Comparison of ENCODE assay signal across 1 cellular context in the genomic region with DNA sequence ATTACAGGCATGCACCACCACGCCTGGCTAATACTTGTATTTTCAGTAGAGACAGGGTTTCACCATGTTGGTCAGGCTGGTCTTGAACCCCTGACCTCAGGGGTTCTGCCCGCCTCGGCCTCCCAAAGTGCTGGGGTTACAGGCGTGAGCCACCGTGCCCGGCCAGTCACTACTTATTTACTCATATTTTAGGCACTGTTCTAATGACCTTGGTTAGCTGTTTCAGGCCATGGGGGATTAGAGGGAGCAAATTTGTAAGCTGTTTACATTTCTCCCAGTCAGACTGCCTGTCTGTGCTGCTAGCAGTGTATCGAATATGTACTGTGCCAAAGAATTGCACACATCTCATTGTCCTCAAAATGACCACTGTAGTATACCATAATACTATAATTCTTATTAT.
TF ChIP-seq lines count a peak whose summit lies in the region.

No MANE protein-coding gene starts in this region.

TF ChIP-seq in HepG2, 621 proteins besides CTCF, POLR2A, EP300 and RAD21 (continued from another document and continues in another):
- TF ChIP-seq, protein P1, sequence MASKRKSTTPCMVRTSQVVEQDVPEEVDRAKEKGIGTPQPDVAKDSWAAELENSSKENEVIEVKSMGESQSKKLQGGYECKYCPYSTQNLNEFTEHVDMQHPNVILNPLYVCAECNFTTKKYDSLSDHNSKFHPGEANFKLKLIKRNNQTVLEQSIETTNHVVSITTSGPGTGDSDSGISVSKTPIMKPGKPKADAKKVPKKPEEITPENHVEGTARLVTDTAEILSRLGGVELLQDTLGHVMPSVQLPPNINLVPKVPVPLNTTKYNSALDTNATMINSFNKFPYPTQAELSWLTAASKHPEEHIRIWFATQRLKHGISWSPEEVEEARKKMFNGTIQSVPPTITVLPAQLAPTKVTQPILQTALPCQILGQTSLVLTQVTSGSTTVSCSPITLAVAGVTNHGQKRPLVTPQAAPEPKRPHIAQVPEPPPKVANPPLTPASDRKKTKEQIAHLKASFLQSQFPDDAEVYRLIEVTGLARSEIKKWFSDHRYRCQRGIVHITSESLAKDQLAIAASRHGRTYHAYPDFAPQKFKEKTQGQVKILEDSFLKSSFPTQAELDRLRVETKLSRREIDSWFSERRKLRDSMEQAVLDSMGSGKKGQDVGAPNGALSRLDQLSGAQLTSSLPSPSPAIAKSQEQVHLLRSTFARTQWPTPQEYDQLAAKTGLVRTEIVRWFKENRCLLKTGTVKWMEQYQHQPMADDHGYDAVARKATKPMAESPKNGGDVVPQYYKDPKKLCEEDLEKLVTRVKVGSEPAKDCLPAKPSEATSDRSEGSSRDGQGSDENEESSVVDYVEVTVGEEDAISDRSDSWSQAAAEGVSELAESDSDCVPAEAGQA (IDR thresholded peaks at IDR 0.05; ENCODE audit: low read depth), result no peak
- TF ChIP-seq, protein P1 (CRISPR knock-in tag; IDR thresholded peaks at IDR 0.05; ENCODE audit: borderline replicate concordance), result no peak
- TF ChIP-seq SOX5 (CRISPR knock-in tag; IDR thresholded peaks at IDR 0.05; ENCODE audit: borderline replicate concordance) (peak; percentile 61; the same call in 1 of the 2 replicates), ZNF577 (CRISPR knock-in tag; IDR thresholded peaks at IDR 0.05; ENCODE audit: borderline replicate concordance, low read depth) (no peak), CENPT (CRISPR knock-in tag; IDR thresholded peaks at IDR 0.05; ENCODE audit: low read depth) (no peak), GFI1 (CRISPR knock-in tag; IDR thresholded peaks at IDR 0.05; ENCODE audit: borderline replicate concordance) (no peak), SKI (IDR thresholded peaks at IDR 0.05; ENCODE audit: partially characterized antibody) (peak; percentile 35), RFX5 (IDR thresholded peaks at IDR 0.05; ENCODE audit: low read depth, low read length) (no peak), ZNF75D (CRISPR knock-in tag; IDR thresholded peaks at IDR 0.05; ENCODE audit: borderline replicate concordance) (no peak), ZKSCAN8 (CRISPR knock-in tag; IDR thresholded peaks at IDR 0.05; ENCODE audit: borderline replicate concordance) (no peak; the same call in 1 of the 2 replicates), FOXA1 (IDR thresholded peaks at IDR 0.05) (no peak; the same call in 1 of the 2 replicates), FOXA1 (CRISPR knock-in tag; IDR thresholded peaks at IDR 0.05) (peak; percentile 81), ZNF33A (CRISPR knock-in tag; IDR thresholded peaks at IDR 0.05; ENCODE audit: borderline replicate concordance) (no peak), MAFK (conservative IDR thresholded peaks at IDR 0.05 in 1 of 2, IDR thresholded peaks at IDR 0.05 in 1 of 2; ENCODE audit: low read length in 2 of 2) (no peak), ZSCAN29 (CRISPR knock-in tag; conservative IDR thresholded peaks at IDR 0.05) (no peak), ZFP36 (IDR thresholded peaks at IDR 0.05; ENCODE audit: borderline replicate concordance, low read depth, low read length, partially characterized antibody) (no peak), NR2F6 (IDR thresholded peaks at IDR 0.05) (peak; percentile 31; the same call in 1 of the 2 replicates), NR2F6 (CRISPR knock-in tag; IDR thresholded peaks at IDR 0.05) (peak; percentile 43; the same call in 1 of the 2 replicates), BCL6 (CRISPR knock-in tag; IDR thresholded peaks at IDR 0.05) (peak; percentile 40; the same call in 1 of the 2 replicates), U2AF1 (optimal IDR thresholded peaks at IDR 0.05; ENCODE audit: low read depth, low read length) (no peak), NR2F2 (IDR thresholded peaks at IDR 0.05; ENCODE audit: borderline replicate concordance, low read depth) (0 out of 2 replicates have a peak, but pooled peaks have one; percentile 17), ZNF121 (CRISPR knock-in tag; IDR thresholded peaks at IDR 0.05) (0 out of 2 replicates have a peak, but pooled peaks have one; percentile 15), PHF21A (CRISPR knock-in tag; IDR thresholded peaks at IDR 0.05) (peak; percentile 35; the same call in 1 of the 2 replicates), ZNF878 (CRISPR knock-in tag; IDR thresholded peaks at IDR 0.05) (peak; percentile 37; the same call in 1 of the 2 replicates), MIER2 (CRISPR knock-in tag; IDR thresholded peaks at IDR 0.05) (no peak), AKAP8 (CRISPR knock-in tag; IDR thresholded peaks at IDR 0.05) (no peak), GPN1 (CRISPR knock-in tag; IDR thresholded peaks at IDR 0.05; ENCODE audit: borderline replicate concordance) (no peak), ZNF816 (CRISPR knock-in tag; IDR thresholded peaks at IDR 0.05; ENCODE audit: borderline replicate concordance) (no peak), ZNF432 (CRISPR knock-in tag; IDR thresholded peaks at IDR 0.05; ENCODE audit: borderline replicate concordance) (no peak)
- TF ChIP-seq, protein P2, sequence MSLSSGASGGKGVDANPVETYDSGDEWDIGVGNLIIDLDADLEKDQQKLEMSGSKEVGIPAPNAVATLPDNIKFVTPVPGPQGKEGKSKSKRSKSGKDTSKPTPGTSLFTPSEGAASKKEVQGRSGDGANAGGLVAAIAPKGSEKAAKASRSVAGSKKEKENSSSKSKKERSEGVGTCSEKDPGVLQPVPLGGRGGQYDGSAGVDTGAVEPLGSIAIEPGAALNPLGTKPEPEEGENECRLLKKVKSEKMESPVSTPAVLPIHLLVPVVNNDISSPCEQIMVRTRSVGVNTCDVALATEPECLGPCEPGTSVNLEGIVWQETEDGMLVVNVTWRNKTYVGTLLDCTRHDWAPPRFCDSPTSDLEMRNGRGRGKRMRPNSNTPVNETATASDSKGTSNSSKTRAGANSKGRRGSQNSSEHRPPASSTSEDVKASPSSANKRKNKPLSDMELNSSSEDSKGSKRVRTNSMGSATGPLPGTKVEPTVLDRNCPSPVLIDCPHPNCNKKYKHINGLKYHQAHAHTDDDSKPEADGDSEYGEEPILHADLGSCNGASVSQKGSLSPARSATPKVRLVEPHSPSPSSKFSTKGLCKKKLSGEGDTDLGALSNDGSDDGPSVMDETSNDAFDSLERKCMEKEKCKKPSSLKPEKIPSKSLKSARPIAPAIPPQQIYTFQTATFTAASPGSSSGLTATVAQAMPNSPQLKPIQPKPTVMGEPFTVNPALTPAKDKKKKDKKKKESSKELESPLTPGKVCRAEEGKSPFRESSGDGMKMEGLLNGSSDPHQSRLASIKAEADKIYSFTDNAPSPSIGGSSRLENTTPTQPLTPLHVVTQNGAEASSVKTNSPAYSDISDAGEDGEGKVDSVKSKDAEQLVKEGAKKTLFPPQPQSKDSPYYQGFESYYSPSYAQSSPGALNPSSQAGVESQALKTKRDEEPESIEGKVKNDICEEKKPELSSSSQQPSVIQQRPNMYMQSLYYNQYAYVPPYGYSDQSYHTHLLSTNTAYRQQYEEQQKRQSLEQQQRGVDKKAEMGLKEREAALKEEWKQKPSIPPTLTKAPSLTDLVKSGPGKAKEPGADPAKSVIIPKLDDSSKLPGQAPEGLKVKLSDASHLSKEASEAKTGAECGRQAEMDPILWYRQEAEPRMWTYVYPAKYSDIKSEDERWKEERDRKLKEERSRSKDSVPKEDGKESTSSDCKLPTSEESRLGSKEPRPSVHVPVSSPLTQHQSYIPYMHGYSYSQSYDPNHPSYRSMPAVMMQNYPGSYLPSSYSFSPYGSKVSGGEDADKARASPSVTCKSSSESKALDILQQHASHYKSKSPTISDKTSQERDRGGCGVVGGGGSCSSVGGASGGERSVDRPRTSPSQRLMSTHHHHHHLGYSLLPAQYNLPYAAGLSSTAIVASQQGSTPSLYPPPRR (CRISPR knock-in tag; IDR thresholded peaks at IDR 0.05; ENCODE audit: borderline replicate concordance), result no peak; the same call in 1 of the 2 replicates
- TF ChIP-seq, protein P3, sequence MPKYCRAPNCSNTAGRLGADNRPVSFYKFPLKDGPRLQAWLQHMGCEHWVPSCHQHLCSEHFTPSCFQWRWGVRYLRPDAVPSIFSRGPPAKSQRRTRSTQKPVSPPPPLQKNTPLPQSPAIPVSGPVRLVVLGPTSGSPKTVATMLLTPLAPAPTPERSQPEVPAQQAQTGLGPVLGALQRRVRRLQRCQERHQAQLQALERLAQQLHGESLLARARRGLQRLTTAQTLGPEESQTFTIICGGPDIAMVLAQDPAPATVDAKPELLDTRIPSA (CRISPR knock-in tag; IDR thresholded peaks at IDR 0.05; ENCODE audit: borderline replicate concordance), result no peak
- TF ChIP-seq, protein P4, sequence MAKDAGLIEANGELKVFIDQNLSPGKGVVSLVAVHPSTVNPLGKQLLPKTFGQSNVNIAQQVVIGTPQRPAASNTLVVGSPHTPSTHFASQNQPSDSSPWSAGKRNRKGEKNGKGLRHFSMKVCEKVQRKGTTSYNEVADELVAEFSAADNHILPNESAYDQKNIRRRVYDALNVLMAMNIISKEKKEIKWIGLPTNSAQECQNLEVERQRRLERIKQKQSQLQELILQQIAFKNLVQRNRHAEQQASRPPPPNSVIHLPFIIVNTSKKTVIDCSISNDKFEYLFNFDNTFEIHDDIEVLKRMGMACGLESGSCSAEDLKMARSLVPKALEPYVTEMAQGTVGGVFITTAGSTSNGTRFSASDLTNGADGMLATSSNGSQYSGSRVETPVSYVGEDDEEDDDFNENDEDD (CRISPR knock-in tag; IDR thresholded peaks at IDR 0.05; ENCODE audit: borderline replicate concordance), result no peak
- TF ChIP-seq, protein P5, sequence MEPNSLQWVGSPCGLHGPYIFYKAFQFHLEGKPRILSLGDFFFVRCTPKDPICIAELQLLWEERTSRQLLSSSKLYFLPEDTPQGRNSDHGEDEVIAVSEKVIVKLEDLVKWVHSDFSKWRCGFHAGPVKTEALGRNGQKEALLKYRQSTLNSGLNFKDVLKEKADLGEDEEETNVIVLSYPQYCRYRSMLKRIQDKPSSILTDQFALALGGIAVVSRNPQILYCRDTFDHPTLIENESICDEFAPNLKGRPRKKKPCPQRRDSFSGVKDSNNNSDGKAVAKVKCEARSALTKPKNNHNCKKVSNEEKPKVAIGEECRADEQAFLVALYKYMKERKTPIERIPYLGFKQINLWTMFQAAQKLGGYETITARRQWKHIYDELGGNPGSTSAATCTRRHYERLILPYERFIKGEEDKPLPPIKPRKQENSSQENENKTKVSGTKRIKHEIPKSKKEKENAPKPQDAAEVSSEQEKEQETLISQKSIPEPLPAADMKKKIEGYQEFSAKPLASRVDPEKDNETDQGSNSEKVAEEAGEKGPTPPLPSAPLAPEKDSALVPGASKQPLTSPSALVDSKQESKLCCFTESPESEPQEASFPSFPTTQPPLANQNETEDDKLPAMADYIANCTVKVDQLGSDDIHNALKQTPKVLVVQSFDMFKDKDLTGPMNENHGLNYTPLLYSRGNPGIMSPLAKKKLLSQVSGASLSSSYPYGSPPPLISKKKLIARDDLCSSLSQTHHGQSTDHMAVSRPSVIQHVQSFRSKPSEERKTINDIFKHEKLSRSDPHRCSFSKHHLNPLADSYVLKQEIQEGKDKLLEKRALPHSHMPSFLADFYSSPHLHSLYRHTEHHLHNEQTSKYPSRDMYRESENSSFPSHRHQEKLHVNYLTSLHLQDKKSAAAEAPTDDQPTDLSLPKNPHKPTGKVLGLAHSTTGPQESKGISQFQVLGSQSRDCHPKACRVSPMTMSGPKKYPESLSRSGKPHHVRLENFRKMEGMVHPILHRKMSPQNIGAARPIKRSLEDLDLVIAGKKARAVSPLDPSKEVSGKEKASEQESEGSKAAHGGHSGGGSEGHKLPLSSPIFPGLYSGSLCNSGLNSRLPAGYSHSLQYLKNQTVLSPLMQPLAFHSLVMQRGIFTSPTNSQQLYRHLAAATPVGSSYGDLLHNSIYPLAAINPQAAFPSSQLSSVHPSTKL (CRISPR knock-in tag; IDR thresholded peaks at IDR 0.05), result peak; percentile 66; the same call in 1 of the 2 replicates
- TF ChIP-seq, protein P6, sequence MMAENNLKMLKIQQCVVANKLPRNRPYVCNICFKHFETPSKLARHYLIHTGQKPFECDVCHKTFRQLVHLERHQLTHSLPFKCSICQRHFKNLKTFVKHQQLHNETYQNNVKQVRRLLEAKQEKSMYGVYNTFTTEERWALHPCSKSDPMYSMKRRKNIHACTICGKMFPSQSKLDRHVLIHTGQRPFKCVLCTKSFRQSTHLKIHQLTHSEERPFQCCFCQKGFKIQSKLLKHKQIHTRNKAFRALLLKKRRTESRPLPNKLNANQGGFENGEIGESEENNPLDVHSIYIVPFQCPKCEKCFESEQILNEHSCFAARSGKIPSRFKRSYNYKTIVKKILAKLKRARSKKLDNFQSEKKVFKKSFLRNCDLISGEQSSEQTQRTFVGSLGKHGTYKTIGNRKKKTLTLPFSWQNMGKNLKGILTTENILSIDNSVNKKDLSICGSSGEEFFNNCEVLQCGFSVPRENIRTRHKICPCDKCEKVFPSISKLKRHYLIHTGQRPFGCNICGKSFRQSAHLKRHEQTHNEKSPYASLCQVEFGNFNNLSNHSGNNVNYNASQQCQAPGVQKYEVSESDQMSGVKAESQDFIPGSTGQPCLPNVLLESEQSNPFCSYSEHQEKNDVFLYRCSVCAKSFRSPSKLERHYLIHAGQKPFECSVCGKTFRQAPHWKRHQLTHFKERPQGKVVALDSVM (CRISPR knock-in tag; IDR thresholded peaks at IDR 0.05), result 0 out of 2 replicates have a peak, but pooled peaks have one; percentile 33
- TF ChIP-seq, protein P7, sequence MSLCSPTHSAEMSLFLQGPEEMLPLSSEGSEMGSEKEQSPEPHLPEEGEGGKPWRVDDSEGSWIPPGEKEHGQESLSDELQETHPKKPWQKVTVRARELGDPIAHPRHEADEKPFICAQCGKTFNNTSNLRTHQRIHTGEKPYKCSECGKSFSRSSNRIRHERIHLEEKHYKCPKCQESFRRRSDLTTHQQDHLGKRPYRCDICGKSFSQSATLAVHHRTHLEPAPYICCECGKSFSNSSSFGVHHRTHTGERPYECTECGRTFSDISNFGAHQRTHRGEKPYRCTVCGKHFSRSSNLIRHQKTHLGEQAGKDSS (CRISPR knock-in tag; IDR thresholded peaks at IDR 0.05; ENCODE audit: borderline replicate concordance, low read depth), result no peak
